1 cellular context compared by ENCODE assay signal in genomic region chr1:42924249-42925131, GRCh38.
TF ChIP-seq lines count a peak whose summit lies in the region.

No MANE protein-coding gene starts in this region.

TF ChIP-seq in HepG2, 621 proteins besides CTCF, POLR2A, EP300 and RAD21 (continued from another document and continues in another):
- TF ChIP-seq TBL1XR1 (IDR thresholded peaks at IDR 0.05; ENCODE audit: borderline replicate concordance, low read length, partially characterized antibody) (no peak), SP2 (CRISPR knock-in tag; IDR thresholded peaks at IDR 0.05) (peak; percentile 85), RBAK (CRISPR knock-in tag; IDR thresholded peaks at IDR 0.05) (no peak), MAFK (conservative IDR thresholded peaks at IDR 0.05 in 1 of 2, IDR thresholded peaks at IDR 0.05 in 1 of 2; ENCODE audit: low read length in 2 of 2) (no peak), SMAD9 (CRISPR knock-in tag; IDR thresholded peaks at IDR 0.05) (no peak), ZNF17 (CRISPR knock-in tag; IDR thresholded peaks at IDR 0.05) (no peak), ZNF629 (CRISPR knock-in tag; conservative IDR thresholded peaks at IDR 0.05) (peak; percentile 27; the same call in 1 of the 2 replicates), ZNF318 (CRISPR knock-in tag; IDR thresholded peaks at IDR 0.05) (0 out of 2 replicates have a peak, but pooled peaks have one; percentile 19), ZNF367 (CRISPR knock-in tag; IDR thresholded peaks at IDR 0.05; ENCODE audit: borderline replicate concordance) (no peak), NFKBIZ (CRISPR knock-in tag; IDR thresholded peaks at IDR 0.05) (peak; percentile 87), SP5 (CRISPR knock-in tag; IDR thresholded peaks at IDR 0.05; ENCODE audit: borderline replicate concordance, low read depth) (peak; percentile 30; the same call in 1 of the 2 replicates), ELF4 (CRISPR knock-in tag; IDR thresholded peaks at IDR 0.05; ENCODE audit: borderline replicate concordance) (no peak), MTF2 (CRISPR knock-in tag; IDR thresholded peaks at IDR 0.05; ENCODE audit: borderline replicate concordance) (no peak), JUN (CRISPR knock-in tag; IDR thresholded peaks at IDR 0.05) (no peak), ZNF326 (CRISPR knock-in tag; IDR thresholded peaks at IDR 0.05; ENCODE audit: borderline replicate concordance) (no peak), ZMYM4 (CRISPR knock-in tag; IDR thresholded peaks at IDR 0.05) (peak; percentile 69; the same call in 1 of the 2 replicates), FOXP4 (CRISPR knock-in tag; IDR thresholded peaks at IDR 0.05) (peak; percentile 20; the same call in 1 of the 2 replicates), SNRNP70 (IDR thresholded peaks at IDR 0.05; ENCODE audit: low read depth, low read length) (peak; percentile 91; the same call in 1 of the 2 replicates), TGIF2 (CRISPR knock-in tag; IDR thresholded peaks at IDR 0.05) (no peak), ELK4 (CRISPR knock-in tag; IDR thresholded peaks at IDR 0.05; ENCODE audit: borderline replicate concordance) (no peak), ZBTB7A (CRISPR knock-in tag; IDR thresholded peaks at IDR 0.05) (no peak), ZNF570 (CRISPR knock-in tag; IDR thresholded peaks at IDR 0.05; ENCODE audit: borderline replicate concordance) (no peak), CHCHD3 (CRISPR knock-in tag; IDR thresholded peaks at IDR 0.05) (no peak), TFDP1 (CRISPR knock-in tag; IDR thresholded peaks at IDR 0.05; ENCODE audit: borderline replicate concordance) (peak; percentile 71; the same call in 1 of the 2 replicates), IKZF5 (CRISPR knock-in tag; IDR thresholded peaks at IDR 0.05) (peak; percentile 80), KAT8 (CRISPR knock-in tag; IDR thresholded peaks at IDR 0.05) (peak; percentile 52), FOXM1 (CRISPR knock-in tag; IDR thresholded peaks at IDR 0.05) (no peak), RFX1 (IDR thresholded peaks at IDR 0.05) (no peak), KDM1A (CRISPR knock-in tag; IDR thresholded peaks at IDR 0.05) (peak; percentile 66; the same call in 1 of the 2 replicates), REL (CRISPR knock-in tag; conservative IDR thresholded peaks at IDR 0.05) (peak; percentile 61; the same call in 1 of the 2 replicates), HDAC1 (CRISPR knock-in tag; IDR thresholded peaks at IDR 0.05) (peak; percentile 59), GABPA (IDR thresholded peaks at IDR 0.05; ENCODE audit: low read depth, low read length) (no peak), GABPA (CRISPR knock-in tag; IDR thresholded peaks at IDR 0.05; ENCODE audit: low read depth) (no peak), ATF3 (CRISPR knock-in tag; IDR thresholded peaks at IDR 0.05) (0 out of 2 replicates have a peak, but pooled peaks have one; percentile 43), THAP11 (CRISPR knock-in tag; IDR thresholded peaks at IDR 0.05) (0 out of 2 replicates have a peak, but pooled peaks have one; percentile 42), ZNF251 (CRISPR knock-in tag; IDR thresholded peaks at IDR 0.05) (no peak)
- TF ChIP-seq, protein P1, sequence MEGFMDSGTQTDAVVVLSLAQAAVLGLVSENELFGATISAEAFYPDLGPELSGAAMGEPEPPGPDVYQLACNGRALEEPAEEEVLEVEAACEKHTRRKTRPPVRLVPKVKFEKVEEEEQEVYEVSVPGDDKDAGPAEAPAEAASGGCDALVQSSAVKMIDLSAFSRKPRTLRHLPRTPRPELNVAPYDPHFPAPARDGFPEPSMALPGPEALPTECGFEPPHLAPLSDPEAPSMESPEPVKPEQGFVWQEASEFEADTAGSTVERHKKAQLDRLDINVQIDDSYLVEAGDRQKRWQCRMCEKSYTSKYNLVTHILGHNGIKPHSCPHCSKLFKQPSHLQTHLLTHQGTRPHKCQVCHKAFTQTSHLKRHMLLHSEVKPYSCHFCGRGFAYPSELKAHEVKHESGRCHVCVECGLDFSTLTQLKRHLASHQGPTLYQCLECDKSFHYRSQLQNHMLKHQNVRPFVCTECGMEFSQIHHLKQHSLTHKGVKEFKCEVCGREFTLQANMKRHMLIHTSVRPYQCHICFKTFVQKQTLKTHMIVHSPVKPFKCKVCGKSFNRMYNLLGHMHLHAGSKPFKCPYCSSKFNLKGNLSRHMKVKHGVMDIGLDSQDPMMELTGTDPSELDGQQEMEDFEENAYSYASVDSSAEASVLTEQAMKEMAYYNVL (CRISPR knock-in tag; IDR thresholded peaks at IDR 0.05; ENCODE audit: borderline replicate concordance): no peak
- TF ChIP-seq, protein P2, sequence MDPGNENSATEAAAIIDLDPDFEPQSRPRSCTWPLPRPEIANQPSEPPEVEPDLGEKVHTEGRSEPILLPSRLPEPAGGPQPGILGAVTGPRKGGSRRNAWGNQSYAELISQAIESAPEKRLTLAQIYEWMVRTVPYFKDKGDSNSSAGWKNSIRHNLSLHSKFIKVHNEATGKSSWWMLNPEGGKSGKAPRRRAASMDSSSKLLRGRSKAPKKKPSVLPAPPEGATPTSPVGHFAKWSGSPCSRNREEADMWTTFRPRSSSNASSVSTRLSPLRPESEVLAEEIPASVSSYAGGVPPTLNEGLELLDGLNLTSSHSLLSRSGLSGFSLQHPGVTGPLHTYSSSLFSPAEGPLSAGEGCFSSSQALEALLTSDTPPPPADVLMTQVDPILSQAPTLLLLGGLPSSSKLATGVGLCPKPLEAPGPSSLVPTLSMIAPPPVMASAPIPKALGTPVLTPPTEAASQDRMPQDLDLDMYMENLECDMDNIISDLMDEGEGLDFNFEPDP (CRISPR knock-in tag; conservative IDR thresholded peaks at IDR 0.05): no peak
- TF ChIP-seq, protein P3, sequence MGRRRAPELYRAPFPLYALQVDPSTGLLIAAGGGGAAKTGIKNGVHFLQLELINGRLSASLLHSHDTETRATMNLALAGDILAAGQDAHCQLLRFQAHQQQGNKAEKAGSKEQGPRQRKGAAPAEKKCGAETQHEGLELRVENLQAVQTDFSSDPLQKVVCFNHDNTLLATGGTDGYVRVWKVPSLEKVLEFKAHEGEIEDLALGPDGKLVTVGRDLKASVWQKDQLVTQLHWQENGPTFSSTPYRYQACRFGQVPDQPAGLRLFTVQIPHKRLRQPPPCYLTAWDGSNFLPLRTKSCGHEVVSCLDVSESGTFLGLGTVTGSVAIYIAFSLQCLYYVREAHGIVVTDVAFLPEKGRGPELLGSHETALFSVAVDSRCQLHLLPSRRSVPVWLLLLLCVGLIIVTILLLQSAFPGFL (CRISPR knock-in tag; IDR thresholded peaks at IDR 0.05): no peak
- TF ChIP-seq, protein P4, sequence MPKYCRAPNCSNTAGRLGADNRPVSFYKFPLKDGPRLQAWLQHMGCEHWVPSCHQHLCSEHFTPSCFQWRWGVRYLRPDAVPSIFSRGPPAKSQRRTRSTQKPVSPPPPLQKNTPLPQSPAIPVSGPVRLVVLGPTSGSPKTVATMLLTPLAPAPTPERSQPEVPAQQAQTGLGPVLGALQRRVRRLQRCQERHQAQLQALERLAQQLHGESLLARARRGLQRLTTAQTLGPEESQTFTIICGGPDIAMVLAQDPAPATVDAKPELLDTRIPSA (CRISPR knock-in tag; IDR thresholded peaks at IDR 0.05; ENCODE audit: borderline replicate concordance): 0 out of 2 replicates have a peak, but pooled peaks have one; percentile 70
- TF ChIP-seq, protein P5, sequence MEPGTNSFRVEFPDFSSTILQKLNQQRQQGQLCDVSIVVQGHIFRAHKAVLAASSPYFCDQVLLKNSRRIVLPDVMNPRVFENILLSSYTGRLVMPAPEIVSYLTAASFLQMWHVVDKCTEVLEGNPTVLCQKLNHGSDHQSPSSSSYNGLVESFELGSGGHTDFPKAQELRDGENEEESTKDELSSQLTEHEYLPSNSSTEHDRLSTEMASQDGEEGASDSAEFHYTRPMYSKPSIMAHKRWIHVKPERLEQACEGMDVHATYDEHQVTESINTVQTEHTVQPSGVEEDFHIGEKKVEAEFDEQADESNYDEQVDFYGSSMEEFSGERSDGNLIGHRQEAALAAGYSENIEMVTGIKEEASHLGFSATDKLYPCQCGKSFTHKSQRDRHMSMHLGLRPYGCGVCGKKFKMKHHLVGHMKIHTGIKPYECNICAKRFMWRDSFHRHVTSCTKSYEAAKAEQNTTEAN (CRISPR knock-in tag; conservative IDR thresholded peaks at IDR 0.05): no peak
